8 cellular contexts compared by ENCODE assay signal in the genomic region with DNA sequence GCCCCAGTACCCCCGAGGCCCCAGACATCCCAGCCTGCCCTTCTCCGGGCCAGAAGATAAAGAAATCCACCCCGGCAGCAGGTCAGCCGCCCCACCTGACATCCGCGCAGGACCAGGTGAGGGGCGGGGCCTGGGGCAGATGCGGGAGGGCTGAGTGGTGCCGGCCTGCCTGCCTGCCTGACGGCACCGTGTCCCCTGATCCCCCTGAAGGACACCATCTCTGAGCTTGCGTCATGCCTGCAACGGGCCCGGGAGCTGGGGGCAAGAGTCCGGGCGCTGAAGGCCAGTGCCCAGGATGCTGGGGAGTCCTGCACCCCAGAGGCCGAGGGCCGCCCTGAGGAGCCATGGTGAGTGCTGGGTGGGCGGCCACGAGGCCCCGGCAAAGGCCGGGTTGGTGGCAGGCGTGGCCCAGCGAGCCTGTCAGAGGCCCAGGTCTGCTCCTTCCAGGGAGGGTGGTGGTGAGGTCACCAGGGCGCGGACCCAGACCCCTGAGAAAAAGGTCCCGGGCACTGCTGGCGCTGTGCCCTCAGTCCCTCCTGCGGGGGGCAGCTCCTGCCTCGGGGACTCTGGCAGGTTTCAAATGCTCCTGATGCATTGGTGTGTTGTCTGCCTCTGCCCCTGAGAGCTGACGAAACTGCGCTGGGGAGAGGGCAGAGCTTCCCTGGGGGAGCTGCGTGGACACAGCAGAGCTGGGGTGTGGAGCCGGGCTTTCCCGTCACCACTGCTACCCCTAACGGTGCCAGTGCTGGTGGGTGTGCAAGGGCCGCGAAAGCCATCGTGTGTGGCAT. TPM values are rescaled to one million over a fixed set of nuclear protein-coding genes. Genes with fewer than 3 reads are reported as not detected.
DNase-seq lines count a peak whose midpoint lies in the region; ATAC-seq and TF ChIP-seq lines count a peak whose summit lies in the region.

No MANE protein-coding gene starts in this region.

- peak overlapping the region; percentile 15 for H2AFZ ChIP-seq in mammary epithelial cell (ENCODE audit: low read depth, low read length)

- H3K4me1 ChIP-seq in mammary epithelial cell (ENCODE audit: insufficient read depth, low read length) = peaks cover 16% of the 10 kb centered on the region

- H3K36me3 Mint-ChIP-seq in natural killer cell treated with Interleukin-12 subunit alpha and Interleukin-12 subunit beta and Interleukin-15 and Interleukin-18, amount 100 ng/mL, for 72 hours = no peaks in the 10 kb centered on the region

- H4K20me1 ChIP-seq in mammary epithelial cell (ENCODE audit: insufficient read depth, low read length) = peaks cover 2% of the 10 kb centered on the region

- H3K27me3 Mint-ChIP-seq in natural killer cell treated with Interleukin-12 subunit alpha and Interleukin-12 subunit beta and Interleukin-15 and Interleukin-18, amount 100 ng/mL, for 72 hours = no peaks in the 10 kb centered on the region

- intact Hi-C loops in mammary epithelial cell (cut with micrococcal nuclease) = no loop called here

- H3K36me3 ChIP-seq in mammary epithelial cell (ENCODE audit: insufficient read depth, low read length) = peaks cover 18% of the 10 kb centered on the region

- peak overlapping the region; percentile 70 for H3K4me3 Mint-ChIP-seq in natural killer cell treated with Interleukin-12 subunit alpha and Interleukin-12 subunit beta and Interleukin-15 and Interleukin-18, amount 100 ng/mL, for 72 hours

- no peaks in the 10 kb centered on the region for H3K9me3 Mint-ChIP-seq in natural killer cell treated with Interleukin-12 subunit alpha and Interleukin-12 subunit beta and Interleukin-15 and Interleukin-18, amount 100 ng/mL, for 72 hours

- H3K4me3 ChIP-seq in mammary epithelial cell (replicated peaks in 1 of 3; ENCODE audit: insufficient read depth in 1 of 3, low read depth in 2 of 3, low read length in 3 of 3) = peak overlapping the region; percentile 50 to 86 (median 78)

- H3K9ac ChIP-seq in mammary epithelial cell (ENCODE audit: insufficient read depth, low read length) = peak overlapping the region; percentile 38

- peaks cover 0 to 6% of the 10 kb centered on the region in 2 donors for H3K4me1 Mint-ChIP-seq in natural killer cell treated with Interleukin-12 subunit alpha and Interleukin-12 subunit beta and Interleukin-15 and Interleukin-18, amount 100 ng/mL, for 72 hours (ENCODE audit: low read depth in 2 of 2)

- no peak for TF ChIP-seq CTCF in mammary epithelial cell (conservative IDR thresholded peaks at IDR 0.05 in 1 of 2, IDR thresholded peaks at IDR 0.05 in 1 of 2; ENCODE audit: extremely low read depth in 1 of 2, insufficient read depth in 1 of 2, low read depth in 1 of 2, low read length in 2 of 2)

- H3K9me3 ChIP-seq in mammary epithelial cell (replicated peaks; ENCODE audit: insufficient read depth, low read length) = no peaks in the 10 kb centered on the region

- in situ Hi-C loops in mammary epithelial cell (cut with MboI; ENCODE audit: low sequenced_read_pairs in 2 of 2) = loop anchor here in 1 of 2 donors (25.0 kb wide), 1 partner anchor 358 kb away; a partner anchor contains a TSS

- H3K4me2 ChIP-seq in mammary epithelial cell (ENCODE audit: insufficient read depth, low read depth, low read length) = peak overlapping the region; percentile 100

- no peak overlapping the region for H3K27ac Mint-ChIP-seq in natural killer cell treated with Interleukin-12 subunit alpha and Interleukin-12 subunit beta and Interleukin-15 and Interleukin-18, amount 100 ng/mL, for 72 hours

- ATAC-seq in activated CD4-positive, CD25-positive, alpha-beta regulatory T cell treated with anti-CD3 and anti-CD28 coated beads, Interleukin-2, amount 50 U/mL, for 24 hours = peak; percentile 21 to 29
- peak in 1 of 2 donors; percentile 8 for ATAC-seq in natural killer cell treated with Interleukin-12 subunit alpha and Interleukin-12 subunit beta and Interleukin-15 and Interleukin-18, amount 100 ng/mL, for 72 hours
- ATAC-seq in HG02588 (IDR thresholded peaks at IDR 0.05; ENCODE audit: unreplicated experiment) (no peak), HG03442 (IDR thresholded peaks at IDR 0.05; ENCODE audit: unreplicated experiment) (no peak)

- dilution Hi-C loops in mammary epithelial cell (cut with HindIII; ENCODE audit: low sequenced_read_pairs) = no loop called here

- 14% methylated on average over 8 of the region's 39 CpGs for WGBS in mammary epithelial cell (ENCODE audit: low coverage, missing lambda C conversion rate)

- H3K27ac ChIP-seq in mammary epithelial cell (ENCODE audit: insufficient read depth, low read depth, low read length) = peak overlapping the region; percentile 49

- peaks cover 41% of the 10 kb centered on the region for H3K79me2 ChIP-seq in mammary epithelial cell (ENCODE audit: insufficient read depth, low read length)

- CTCF ChIA-PET in mammary epithelial cell (lab: Charles Lee; ENCODE audit: low non-redundant PET) = interaction anchor here (0.7 kb wide), 1 partner anchor 362 kb away, joined by 6 read pairs; no protein-coding TSS in a partner anchor

- BruUV-seq in mammary epithelial cell (replicated peaks; lab: Mats Ljungman, UMichigan) = no TSS peak

- DNase-seq in activated CD4-positive, CD25-positive, alpha-beta regulatory T cell (lab: John Stamatoyannopoulos, UW) = no peak
- DNase-seq in NCI-H510A (lab: John Stamatoyannopoulos, UW) (peak; percentile 49), mammary epithelial cell (peak; percentile 46), ureter (ENCODE audit: low spot score) (no peak)
- DNase-seq in natural killer cell treated with Interleukin-12 subunit alpha and Interleukin-12 subunit beta and Interleukin-15 and Interleukin-18, amount 100 ng/mL, for 72 hours (ENCODE audit: low spot score) = no peak

- no peaks in the 10 kb centered on the region for H3K27me3 ChIP-seq in mammary epithelial cell (ENCODE audit: insufficient read depth, low read length)

RNA-seq across cellular contexts. Expression of a gene that starts 1.2 kb away (rescaled TPM):
- total RNA-seq in mammary epithelial cell (10 to 100 TPM in 1 of 2 donors, 1 to 10 TPM in 1; 3.5 to 22.0 TPM), ureter (2.1 TPM)
- polyA plus RNA-seq in mammary epithelial cell = 13.6 TPM
- polyA minus RNA-seq in mammary epithelial cell = 20.1 TPM
- 100 to 1,000 TPM in 1 of 2 donors, 10 to 100 TPM in 1; 50.0 to 129 TPM for total RNA-seq in natural killer cell treated with Interleukin-12 subunit alpha and Interleukin-12 subunit beta and Interleukin-15 and Interleukin-18, amount 100 ng/mL, for 72 hours

RNA-seq across cellular contexts. Expression of a gene that starts 7.0 kb away (rescaled TPM):
- total RNA-seq in mammary epithelial cell (100 to 1,000 TPM in 1 of 2 donors, 10 to 100 TPM in 1; 51.5 to 136 TPM), ureter (152 TPM)
- polyA plus RNA-seq in mammary epithelial cell = 145 TPM
- polyA minus RNA-seq in mammary epithelial cell = 63.6 TPM
- 100 to 1,000 TPM; 142 to 192 TPM for total RNA-seq in natural killer cell treated with Interleukin-12 subunit alpha and Interleukin-12 subunit beta and Interleukin-15 and Interleukin-18, amount 100 ng/mL, for 72 hours

RNA-seq across cellular contexts. Expression of a gene that starts 19.7 kb away (rescaled TPM):
- 100 to 1,000 TPM; 165 to 215 TPM for total RNA-seq in mammary epithelial cell
- polyA plus RNA-seq in mammary epithelial cell = 144 TPM
- polyA minus RNA-seq in mammary epithelial cell = 339 TPM
- 100 to 1,000 TPM in 1 of 2 donors, 10 to 100 TPM in 1; 84.8 to 298 TPM for total RNA-seq in natural killer cell treated with Interleukin-12 subunit alpha and Interleukin-12 subunit beta and Interleukin-15 and Interleukin-18, amount 100 ng/mL, for 72 hours
- total RNA-seq in ureter = 144 TPM

RNA-seq across cellular contexts. Expression of a gene that starts 52.0 kb away (rescaled TPM):
- 10 to 100 TPM; 21.7 to 29.8 TPM for total RNA-seq in mammary epithelial cell
- 7.8 TPM for polyA plus RNA-seq in mammary epithelial cell
- 14.3 TPM for polyA minus RNA-seq in mammary epithelial cell
- 10 to 100 TPM; 27.3 to 46.3 TPM for total RNA-seq in natural killer cell treated with Interleukin-12 subunit alpha and Interleukin-12 subunit beta and Interleukin-15 and Interleukin-18, amount 100 ng/mL, for 72 hours
- 44.4 TPM for total RNA-seq in ureter

RNA-seq across cellular contexts. Expression of a gene that starts 52.2 kb away (rescaled TPM):
- 10 to 100 TPM; 21.5 to 39.9 TPM for total RNA-seq in mammary epithelial cell
- 75.3 TPM for polyA plus RNA-seq in mammary epithelial cell
- 22.8 TPM for polyA minus RNA-seq in mammary epithelial cell
- 10 to 100 TPM; 37.8 to 48.3 TPM for total RNA-seq in natural killer cell treated with Interleukin-12 subunit alpha and Interleukin-12 subunit beta and Interleukin-15 and Interleukin-18, amount 100 ng/mL, for 72 hours
- total RNA-seq in ureter = 55.3 TPM

Comparison
In these comparisons a context has a peak if more than half of its experiments do, and no peak if none do; other contexts are left out.
1. ATAC-seq: peak in activated CD4-positive, CD25-positive, alpha-beta regulatory T cell treated with anti-CD3 and anti-CD28 coated beads, Interleukin-2, amount 50 U/mL, for 24 hours (2 of 2); none in HG02588 (single experiment) and HG03442 (single experiment).
2. DNase-seq: peak in NCI-H510A (single experiment) and mammary epithelial cell (single experiment); none in activated CD4-positive, CD25-positive, alpha-beta regulatory T cell (0 of 4), natural killer cell treated with Interleukin-12 subunit alpha and Interleukin-12 subunit beta and Interleukin-15 and Interleukin-18, amount 100 ng/mL, for 72 hours (single experiment) and ureter (single experiment).